Comparison of ENCODE assay signal across 13 cellular contexts in genomic region chr6:65259080-65259479, GRCh38.
A peak's percentile ranks its signal among the peaks of the same experiment; 100 is the strongest.
DNase-seq lines count a peak whose midpoint lies in the region; ATAC-seq and TF ChIP-seq lines count a peak whose summit lies in the region.
"Had no signal": no experiment of that assay in that cellular context is flagged by ENCODE, and none has a peak within 500 bp of the region (broad histone marks: within the 10 kb centered on the region; RNA-seq: fewer than 3 reads in every experiment).

No MANE protein-coding gene starts in this region.

- POLR2A ChIA-PET in SK-N-SH (lab: Yijun Ruan, JAX) = no interaction called here
- POLR2A ChIA-PET in RWPE1 (lab: Yijun Ruan, JAX; ENCODE audit: low non-redundant PET) = no interaction called here

- DNase-seq in SK-N-SH = no peak
- DNase-seq in RWPE1 (ENCODE audit: low spot score) = peak; percentile 38
- DNase-seq in fibroblast of lung (ENCODE audit: low read depth in 2 of 2) = peak; percentile 20 to 83
- DNase-seq in stromal cell of bone marrow (ENCODE audit: low read depth) = peak; percentile 0
- no peak for DNase-seq in NCI-H1417 treated with DMSO at 0.1 percent for 48 hours (lab: John Stamatoyannopoulos, UW)
- DNase-seq: activated naive CD8-positive, alpha-beta T cell treated with anti-CD3 and anti-CD28 coated beads for 36 hours; mucosa of descending colon; NCI-H187 treated with DMSO at 0.1 percent for 48 hours; testis had no signal

- no peaks in the 10 kb centered on the region for H3K9me3 ChIP-seq in SK-N-SH
- H3K9me3 ChIP-seq in fibroblast of lung (ENCODE audit: control insufficient read depth, insufficient read depth, low read depth, low read length) = no peaks in the 10 kb centered on the region
- H3K9me3 ChIP-seq: mucosa of descending colon, testis had no signal

- H3K4me1 ChIP-seq in SK-N-SH (ENCODE audit: control insufficient read depth in 1 of 2, insufficient read depth in 2 of 2, low read depth in 1 of 2, low read length in 1 of 2) (no peaks in the 10 kb centered on the region), fibroblast of lung (ENCODE audit: control insufficient read depth, extremely low read depth, insufficient read depth, low read length) (no peaks in the 10 kb centered on the region)
- H3K4me1 ChIP-seq: right atrium auricular region, testis had no signal

- H3K36me3 ChIP-seq in SK-N-SH (replicated peaks in 1 of 2; ENCODE audit: control insufficient read depth in 1 of 2, insufficient read depth in 2 of 2, low read length in 1 of 2) (no peaks in the 10 kb centered on the region), fibroblast of lung (ENCODE audit: control insufficient read depth, insufficient read depth, low read length) (no peaks in the 10 kb centered on the region)
- H3K36me3 ChIP-seq: right atrium auricular region had no signal

- peak; percentile 41 for TF ChIP-seq CTCF in SK-N-SH (IDR thresholded peaks at IDR 0.05)
- TF ChIP-seq CTCF in RWPE1 (conservative IDR thresholded peaks at IDR 0.05; ENCODE audit: low read depth) = no peak
- peak in 1 of 2 donors; percentile 57 for TF ChIP-seq CTCF in fibroblast of lung (conservative IDR thresholded peaks at IDR 0.05 in 1 of 2, IDR thresholded peaks at IDR 0.05 in 1 of 2; ENCODE audit: low read depth in 1 of 2, low read length in 2 of 2)

- H4K20me1 ChIP-seq in SK-N-SH (ENCODE audit: insufficient read depth) (no peaks in the 10 kb centered on the region), fibroblast of lung (ENCODE audit: control insufficient read depth, extremely low read depth, insufficient read depth, low read length) (no peaks in the 10 kb centered on the region)

- no peak overlapping the region for H3K9ac ChIP-seq in SK-N-SH
- H3K9ac ChIP-seq in fibroblast of lung (ENCODE audit: insufficient read depth, low read length) = no peak overlapping the region

- CTCF ChIA-PET in SK-N-SH (lab: Yijun Ruan, JAX) (no interaction called here), RWPE1 (lab: Yijun Ruan, JAX) (interaction anchor here (0.6 to 1.0 kb wide), 2 partner anchors 24 to 1632 kb away, joined by 3 to 6 read pairs; no protein-coding TSS in a partner anchor)

- H3K4me3 ChIP-seq in SK-N-SH (ENCODE audit: low read depth in 2 of 2, low read length in 1 of 2) (no peak overlapping the region), fibroblast of lung (replicated peaks in 1 of 4; ENCODE audit: control extremely low read depth in 1 of 4, insufficient read depth in 1 of 4, low read depth in 3 of 4, low read length in 4 of 4) (no peak overlapping the region)
- H3K4me3 ChIP-seq: mucosa of descending colon, right atrium auricular region, testis had no signal

- TF ChIP-seq EP300 in SK-N-SH (IDR thresholded peaks at IDR 0.05; ENCODE audit: borderline replicate concordance in 1 of 2, low read depth in 1 of 2, low read length in 1 of 2) = no peak

- no peaks in the 10 kb centered on the region for H3F3A ChIP-seq in SK-N-SH (replicated peaks; ENCODE audit: insufficient read depth)

- no peak overlapping the region for H3K4me2 ChIP-seq in SK-N-SH
- no peak overlapping the region for H3K4me2 ChIP-seq in fibroblast of lung (ENCODE audit: extremely low read depth, insufficient read depth, low read length)

- H3K79me2 ChIP-seq in SK-N-SH (ENCODE audit: insufficient read depth) (no peaks in the 10 kb centered on the region), fibroblast of lung (ENCODE audit: control insufficient read depth, insufficient read depth, low read length) (no peaks in the 10 kb centered on the region)

- H2AFZ ChIP-seq in SK-N-SH (ENCODE audit: low read depth) = no peak overlapping the region
- no peak overlapping the region for H2AFZ ChIP-seq in fibroblast of lung (ENCODE audit: low read length)

- ATAC-seq in SK-N-SH treated with all-trans-retinoic acid at 6 μM for 48 hours (no peak; the same call in 2 of the 3 replicates), HG03432 (IDR thresholded peaks at IDR 0.05; ENCODE audit: unreplicated experiment) (no peak), HG02840 (IDR thresholded peaks at IDR 0.05; ENCODE audit: low FRiP score, unreplicated experiment) (no peak)
- ATAC-seq: mucosa of descending colon had no signal

- H3K9me2 ChIP-seq in SK-N-SH = no peaks in the 10 kb centered on the region

- H3K27me3 ChIP-seq in SK-N-SH (ENCODE audit: insufficient read depth) = no peaks in the 10 kb centered on the region
- no peaks in the 10 kb centered on the region for H3K27me3 ChIP-seq in fibroblast of lung (ENCODE audit: control insufficient read depth, insufficient read depth, low read length)
- H3K27me3 ChIP-seq: right atrium auricular region, testis had no signal

- 38% methylated on average over 1 of the region's 1 CpG for WGBS in SK-N-SH (ENCODE audit: low lambda C conversion rate)

- no peak for TF ChIP-seq RAD21 in SK-N-SH (IDR thresholded peaks at IDR 0.05; ENCODE audit: low read length)

- H3K27ac ChIP-seq in SK-N-SH (ENCODE audit: low read depth in 2 of 2, low read length in 1 of 2) = no peak overlapping the region
- no peak overlapping the region for H3K27ac ChIP-seq in RWPE1
- no peak overlapping the region for H3K27ac ChIP-seq in fibroblast of lung (ENCODE audit: insufficient read depth, low read length)
- H3K27ac ChIP-seq: right atrium auricular region, testis had no signal

TF ChIP-seq in SK-N-SH, 30 proteins besides CTCF, POLR2A, EP300 and RAD21:
- TF ChIP-seq SMC3 (IDR thresholded peaks at IDR 0.05; ENCODE audit: low read depth, low read length) (no peak), NRF1 (IDR thresholded peaks at IDR 0.05; ENCODE audit: low read depth, low read length) (no peak), PBX3 (IDR thresholded peaks at IDR 0.05) (no peak), YY1 (IDR thresholded peaks at IDR 0.05; ENCODE audit: low read depth) (no peak)

TF ChIP-seq in SK-N-SH treated with all-trans-retinoic acid at 6 μM for 48 hours, 23 proteins besides CTCF, POLR2A, EP300 and RAD21 (continues in another document):
- TF ChIP-seq BACH2 (CRISPR knock-in tag; IDR thresholded peaks at IDR 0.05; ENCODE audit: borderline replicate concordance) = no peak
- TF ChIP-seq CREB5 (CRISPR knock-in tag; IDR thresholded peaks at IDR 0.05; ENCODE audit: low read depth) = no peak
- TF ChIP-seq TCF4 (CRISPR knock-in tag; IDR thresholded peaks at IDR 0.05; ENCODE audit: borderline replicate concordance) = no peak
- TF ChIP-seq CSDC2 (CRISPR knock-in tag; IDR thresholded peaks at IDR 0.05) = no peak
- no peak for TF ChIP-seq PATZ1 (CRISPR knock-in tag; IDR thresholded peaks at IDR 0.05; ENCODE audit: borderline replicate concordance)
- TF ChIP-seq ZNF8 (CRISPR knock-in tag; IDR thresholded peaks at IDR 0.05) = no peak
- TF ChIP-seq OSR1 (CRISPR knock-in tag; IDR thresholded peaks at IDR 0.05) = no peak
- no peak for TF ChIP-seq ZNF70 (CRISPR knock-in tag; IDR thresholded peaks at IDR 0.05)
- TF ChIP-seq ZC3H10 (CRISPR knock-in tag; IDR thresholded peaks at IDR 0.05) = no peak
- TF ChIP-seq SNAI2 (CRISPR knock-in tag; IDR thresholded peaks at IDR 0.05) = no peak
- no peak for TF ChIP-seq ZFP3 (CRISPR knock-in tag; IDR thresholded peaks at IDR 0.05)
- no peak for TF ChIP-seq ZNF565 (CRISPR knock-in tag; conservative IDR thresholded peaks at IDR 0.05; ENCODE audit: low read depth)
- TF ChIP-seq ESRRG (CRISPR knock-in tag; IDR thresholded peaks at IDR 0.05) = no peak
- no peak for TF ChIP-seq ARNTL (CRISPR knock-in tag; IDR thresholded peaks at IDR 0.05; ENCODE audit: borderline replicate concordance, low read depth)
- TF ChIP-seq POU6F1 (CRISPR knock-in tag; IDR thresholded peaks at IDR 0.05; ENCODE audit: borderline replicate concordance, low read depth) = no peak
- no peak for TF ChIP-seq PPARA (CRISPR knock-in tag; IDR thresholded peaks at IDR 0.05; ENCODE audit: borderline replicate concordance)

Comparison
In these comparisons a context has a peak if more than half of its experiments do, and no peak if none do; other contexts are left out.
1. DNase-seq: peak in RWPE1 (single experiment), fibroblast of lung (2 of 2) and stromal cell of bone marrow (single experiment); none in SK-N-SH (single experiment) and NCI-H1417 treated with DMSO at 0.1 percent for 48 hours (single experiment).